8 cellular contexts compared by ENCODE assay signal in genomic region chr5:123089572-123089970, GRCh38. TPM values are rescaled to one million over a fixed set of nuclear protein-coding genes. Genes with fewer than 3 reads are reported as not detected.
A peak's percentile ranks its signal among the peaks of the same experiment; 100 is the strongest.
DNase-seq lines count a peak whose midpoint lies in the region; ATAC-seq and TF ChIP-seq lines count a peak whose summit lies in the region.

No MANE protein-coding gene starts in this region.

- CTCF ChIA-PET in mammary epithelial cell (lab: Charles Lee; ENCODE audit: low non-redundant PET), result no interaction called here

- DNase-seq in activated T-cell treated with anti-CD3 and anti-CD28 coated beads, Interleukin-2, amount 50 U/mL, for 72 hours, result no peak
- no peak for DNase-seq in activated T-cell treated with anti-CD3 and anti-CD28 coated beads for 4 hours
- DNase-seq in mammary epithelial cell, result peak; percentile 40
- DNase-seq in type B pancreatic cell (ENCODE audit: extremely low spot score, unreplicated experiment), result no peak
- DNase-seq in NCI-H1092 treated with DMSO at 0.1 percent for 48 hours (lab: John Stamatoyannopoulos, UW), result no peak
- no peak for DNase-seq in BE2C

- TF ChIP-seq RAD21 in liver (IDR thresholded peaks at IDR 0.05), result no peak

- in situ Hi-C loops in mammary epithelial cell (cut with MboI; ENCODE audit: low sequenced_read_pairs in 2 of 2), result no loop called here

- H3K9me3 Mint-ChIP-seq in activated T-cell treated with anti-CD3 and anti-CD28 coated beads, Interleukin-2, amount 50 U/mL, for 72 hours, result no peaks in the 10 kb centered on the region
- no peaks in the 10 kb centered on the region for H3K9me3 Mint-ChIP-seq in type B pancreatic cell

- dilution Hi-C loops in mammary epithelial cell (cut with HindIII; ENCODE audit: low sequenced_read_pairs), result no loop called here

- peaks cover 81% of the 10 kb centered on the region for H3K27me3 Mint-ChIP-seq in activated T-cell treated with anti-CD3 and anti-CD28 coated beads, Interleukin-2, amount 50 U/mL, for 72 hours (ENCODE audit: low read depth)
- H3K27me3 Mint-ChIP-seq in type B pancreatic cell, result peaks cover 94% of the 10 kb centered on the region

- no peak overlapping the region for H3K9ac ChIP-seq in mammary epithelial cell (ENCODE audit: insufficient read depth, low read length)
- no peak overlapping the region for H3K9ac ChIP-seq in liver (ENCODE audit: low read depth in 1 of 2, low read length in 2 of 2)

- peak overlapping the region; percentile 59 for H2AFZ ChIP-seq in mammary epithelial cell (ENCODE audit: low read depth, low read length)

- peak overlapping the region; percentile 86 for H3K4me2 ChIP-seq in mammary epithelial cell (ENCODE audit: insufficient read depth, low read depth, low read length)

- no TSS peak for BruUV-seq in mammary epithelial cell (replicated peaks; lab: Mats Ljungman, UMichigan)

- no peaks in the 10 kb centered on the region for H3K36me3 Mint-ChIP-seq in activated T-cell treated with anti-CD3 and anti-CD28 coated beads, Interleukin-2, amount 50 U/mL, for 72 hours (ENCODE audit: insufficient read depth in 2 of 2)
- H3K36me3 Mint-ChIP-seq in type B pancreatic cell, result no peaks in the 10 kb centered on the region

- H4K20me1 ChIP-seq in mammary epithelial cell (ENCODE audit: insufficient read depth, low read length), result peaks cover 3% of the 10 kb centered on the region

- H3K9me3 ChIP-seq in mammary epithelial cell (replicated peaks; ENCODE audit: insufficient read depth, low read length) (no peaks in the 10 kb centered on the region), liver (ENCODE audit: control insufficient read depth in 4 of 4, low read length in 3 of 4) (peaks cover 0 to 4% (median 1%) of the 10 kb centered on the region in 4 donors), BE2C (no peaks in the 10 kb centered on the region)

- intact Hi-C loops in mammary epithelial cell (cut with micrococcal nuclease), result no loop called here

- H3K4me3 ChIP-seq in mammary epithelial cell (replicated peaks in 1 of 3; ENCODE audit: insufficient read depth in 1 of 3, low read depth in 2 of 3, low read length in 3 of 3), result peak overlapping the region in 2 of 3 experiments; percentile 25 to 40
- H3K4me3 ChIP-seq in liver (ENCODE audit: low read depth in 1 of 3, low read length in 3 of 3), result peak overlapping the region in 2 of 3 donors; percentile 32 to 59
- no peak overlapping the region for H3K4me3 ChIP-seq in BE2C (ENCODE audit: low read depth, low read length)

- no peak overlapping the region for H3K27ac Mint-ChIP-seq in activated T-cell treated with anti-CD3 and anti-CD28 coated beads, Interleukin-2, amount 50 U/mL, for 72 hours
- no peak overlapping the region for H3K27ac Mint-ChIP-seq in type B pancreatic cell

- no peaks in the 10 kb centered on the region for H3K79me2 ChIP-seq in mammary epithelial cell (ENCODE audit: insufficient read depth, low read length)

- H3K4me1 Mint-ChIP-seq in activated T-cell treated with anti-CD3 and anti-CD28 coated beads, Interleukin-2, amount 50 U/mL, for 72 hours (ENCODE audit: low read depth), result peaks cover 15% of the 10 kb centered on the region
- H3K4me1 Mint-ChIP-seq in type B pancreatic cell (ENCODE audit: unreplicated experiment), result peaks cover 25% of the 10 kb centered on the region

- peak overlapping the region; percentile 56 to 62 for H3K4me3 Mint-ChIP-seq in activated T-cell treated with anti-CD3 and anti-CD28 coated beads, Interleukin-2, amount 50 U/mL, for 72 hours
- peak overlapping the region; percentile 87 for H3K4me3 Mint-ChIP-seq in type B pancreatic cell

- WGBS in mammary epithelial cell (ENCODE audit: low coverage, missing lambda C conversion rate), result 0% methylated on average over 3 of the region's 41 CpGs
- 1% methylated on average over 41 of the region's 41 CpGs for WGBS in liver

- TF ChIP-seq CTCF in mammary epithelial cell (conservative IDR thresholded peaks at IDR 0.05 in 1 of 2, IDR thresholded peaks at IDR 0.05 in 1 of 2; ENCODE audit: extremely low read depth in 1 of 2, insufficient read depth in 1 of 2, low read depth in 1 of 2, low read length in 2 of 2) (no peak), liver (IDR thresholded peaks at IDR 0.05; ENCODE audit: low read depth, low read length, missing input control) (no peak), type B pancreatic cell (conservative IDR thresholded peaks at IDR 0.05) (no peak), BE2C (IDR thresholded peaks at IDR 0.05; ENCODE audit: low read depth, low read length) (no peak)

- no peaks in the 10 kb centered on the region for H3K36me3 ChIP-seq in mammary epithelial cell (ENCODE audit: insufficient read depth, low read length)
- H3K36me3 ChIP-seq in liver (ENCODE audit: control insufficient read depth in 4 of 4, insufficient read depth in 3 of 4, low read depth in 1 of 4, low read length in 3 of 4), result no peaks in the 10 kb centered on the region
- H3K36me3 ChIP-seq in BE2C, result no peaks in the 10 kb centered on the region

- peaks cover 78% of the 10 kb centered on the region for H3K27me3 ChIP-seq in mammary epithelial cell (ENCODE audit: insufficient read depth, low read length)
- peaks cover 0 to 41% (median 24%) of the 10 kb centered on the region in 4 donors for H3K27me3 ChIP-seq in liver (ENCODE audit: control insufficient read depth in 4 of 4, insufficient read depth in 4 of 4, low read length in 3 of 4)
- H3K27me3 ChIP-seq in BE2C, result peaks cover 97% of the 10 kb centered on the region

- ATAC-seq in activated T-cell treated with anti-CD3 and anti-CD28 coated beads, Interleukin-2, amount 50 U/mL, for 72 hours (replicated peaks in 1 of 2), result peak; percentile 27 to 34
- no peak for ATAC-seq in GM19328 (IDR thresholded peaks at IDR 0.05; ENCODE audit: unreplicated experiment)

- H3K4me1 ChIP-seq in mammary epithelial cell (ENCODE audit: insufficient read depth, low read length), result peaks cover 22% of the 10 kb centered on the region
- peaks cover 31 to 52% (median 39%) of the 10 kb centered on the region in 4 donors for H3K4me1 ChIP-seq in liver (ENCODE audit: control insufficient read depth in 4 of 4, insufficient read depth in 4 of 4, low read length in 3 of 4)
- no peaks in the 10 kb centered on the region for H3K4me1 ChIP-seq in BE2C

- H3K27ac ChIP-seq in mammary epithelial cell (ENCODE audit: insufficient read depth, low read depth, low read length) (no peak overlapping the region), liver (ENCODE audit: low read depth in 1 of 2, low read length in 2 of 2) (no peak overlapping the region)

TF ChIP-seq in liver, 16 proteins besides CTCF, POLR2A, EP300 and RAD21 (continues in another document):
- TF ChIP-seq SP1 (IDR thresholded peaks at IDR 0.05) (no peak), HNF4G (IDR thresholded peaks at IDR 0.05) (no peak), EGR1 (IDR thresholded peaks at IDR 0.05; ENCODE audit: low read depth in 2 of 2) (no peak), HNF4A (conservative IDR thresholded peaks at IDR 0.05) (no peak), FOXA2 (IDR thresholded peaks at IDR 0.05) (no peak), JUND (IDR thresholded peaks at IDR 0.05) (no peak), YY1 (IDR thresholded peaks at IDR 0.05) (no peak), ZBTB33 (IDR thresholded peaks at IDR 0.05) (no peak), NR2F2 (IDR thresholded peaks at IDR 0.05) (no peak), GABPA (IDR thresholded peaks at IDR 0.05 in 1 of 2, conservative IDR thresholded peaks at IDR 0.05 in 1 of 2) (no peak), MAX (IDR thresholded peaks at IDR 0.05) (no peak), TAF1 (conservative IDR thresholded peaks at IDR 0.05) (no peak), FOXA1 (IDR thresholded peaks at IDR 0.05) (no peak), RXRA (IDR thresholded peaks at IDR 0.05) (no peak)
- TF ChIP-seq, protein P1, sequence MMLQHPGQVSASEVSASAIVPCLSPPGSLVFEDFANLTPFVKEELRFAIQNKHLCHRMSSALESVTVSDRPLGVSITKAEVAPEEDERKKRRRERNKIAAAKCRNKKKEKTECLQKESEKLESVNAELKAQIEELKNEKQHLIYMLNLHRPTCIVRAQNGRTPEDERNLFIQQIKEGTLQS (IDR thresholded peaks at IDR 0.05), result no peak

RNA-seq across cellular contexts. Expression of gene PRDM6, which starts 0.5 kb away (rescaled TPM):
- 1 to 10 TPM in 1 of 2 donors, not detected in 1; 1.1 TPM for total RNA-seq in activated T-cell treated with anti-CD3 and anti-CD28 coated beads, Interleukin-2, amount 50 U/mL, for 72 hours
- under 1 TPM; 0.16 to 0.33 TPM for total RNA-seq in mammary epithelial cell
- 0.07 TPM for polyA plus RNA-seq in mammary epithelial cell
- polyA minus RNA-seq in mammary epithelial cell, result not detected
- under 1 TPM; 0.17 to 0.28 TPM for total RNA-seq in liver
- under 1 TPM; 0.09 to 0.33 TPM for polyA plus RNA-seq in liver
- 1.1 and 3.2 TPM in 2 replicates for total RNA-seq in type B pancreatic cell (ENCODE audit: low replicate concordance)
- not detected for polyA plus RNA-seq in BE2C (2012; ENCODE audit: insufficient read depth, insufficient read length, low read depth)

RNA-seq across cellular contexts. Expression of gene PPIC, which starts 53.0 kb away (rescaled TPM):
- not detected for total RNA-seq in activated T-cell treated with anti-CD3 and anti-CD28 coated beads, Interleukin-2, amount 50 U/mL, for 72 hours
- total RNA-seq in mammary epithelial cell (10 to 100 TPM; 26.5 to 31.0 TPM), liver (10 to 100 TPM; 13.3 to 14.6 TPM), type B pancreatic cell (ENCODE audit: low replicate concordance) (23.4 and 57.7 TPM in 2 replicates)
- polyA plus RNA-seq in mammary epithelial cell (38.7 TPM), liver (10 to 100 TPM; 20.0 to 26.3 TPM)
- 46.7 TPM for polyA minus RNA-seq in mammary epithelial cell
- polyA plus RNA-seq in BE2C (2012; ENCODE audit: insufficient read depth, insufficient read length, low read depth), result 0.32 TPM

Comparison
In these comparisons a context has a peak if more than half of its experiments do, and no peak if none do; other contexts are left out.
1. RNA of gene PPIC, which starts 53.0 kb away (total RNA-seq): 26.5 to 31.0 TPM in mammary epithelial cell, 23.4 to 57.7 TPM in type B pancreatic cell and 13.3 to 14.6 TPM in liver; not detected in activated T-cell treated with anti-CD3 and anti-CD28 coated beads, Interleukin-2, amount 50 U/mL, for 72 hours; every median in the first group is over 10 times any median in the second.